8 cellular contexts compared by ENCODE assay signal in the genomic region with DNA sequence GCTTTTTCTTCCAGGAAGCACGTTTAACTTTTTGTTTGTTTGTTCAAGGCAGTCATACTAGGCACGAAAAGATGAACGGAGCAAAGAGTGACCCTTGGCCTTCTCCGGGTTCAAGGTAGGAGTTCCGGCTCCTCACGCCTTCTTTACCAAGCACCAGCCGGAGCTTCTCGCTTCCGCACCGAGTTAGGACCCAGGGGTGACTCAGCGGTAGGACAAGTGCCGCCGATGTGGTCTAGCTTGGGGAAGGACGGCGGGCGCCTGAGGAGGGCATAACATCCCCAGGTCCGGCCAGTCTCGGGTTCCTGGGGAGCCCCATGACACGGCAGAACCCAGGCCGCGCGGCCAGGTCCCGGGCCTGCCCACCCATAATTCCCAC. TPM values are rescaled to one million over a fixed set of nuclear protein-coding genes. Genes with fewer than 3 reads are reported as not detected.
A peak's percentile ranks its signal among the peaks of the same experiment; 100 is the strongest.
DNase-seq lines count a peak whose midpoint lies in the region; ATAC-seq, FAIRE-seq and TF ChIP-seq lines count a peak whose summit lies in the region.

No MANE protein-coding gene starts in this region.

- peak overlapping the region; percentile 33 for H2AFZ ChIP-seq in ACC112 (ENCODE audit: low read length, unreplicated experiment)

- H3K36me3 ChIP-seq in ACC112 (ENCODE audit: insufficient read depth, low read length) (peaks cover 3% of the 10 kb centered on the region; the same call in 1 of the 2 replicates), skeletal muscle tissue (ENCODE audit: control insufficient read depth in 3 of 3, insufficient read depth in 3 of 3, low read length in 3 of 3) (peaks cover 0 to 3% (median 3%) of the 10 kb centered on the region in 3 donors)

- no peaks in the 10 kb centered on the region for H3K9me3 ChIP-seq in skeletal muscle tissue (ENCODE audit: control insufficient read depth in 3 of 3, low read length in 3 of 3)

- in situ Hi-C loops in GM13977 (cut with MboI; ENCODE audit: low pct_unique_long_range_greater_than_20kb, low sequenced_read_pairs, unreplicated experiment): no loop called here

- peaks cover 20% of the 10 kb centered on the region for H3K4me1 ChIP-seq in ACC112 (ENCODE audit: control insufficient read depth, insufficient read depth, low read length, unreplicated experiment)
- peaks cover 14 to 29% (median 23%) of the 10 kb centered on the region in 3 donors for H3K4me1 ChIP-seq in skeletal muscle tissue (ENCODE audit: control insufficient read depth in 3 of 3, insufficient read depth in 3 of 3, low read length in 3 of 3)

- no peaks in the 10 kb centered on the region for H3K9me3 Mint-ChIP-seq in activated naive CD8-positive, alpha-beta T cell treated with anti-CD3 and anti-CD28 coated beads, Interleukin-2, amount 10 ng/mL, durations not matched to agents 7 days and 5 days

- H3K4me1 Mint-ChIP-seq in activated naive CD8-positive, alpha-beta T cell treated with anti-CD3 and anti-CD28 coated beads, Interleukin-2, amount 10 ng/mL, durations not matched to agents 7 days and 5 days: peaks cover 27% of the 10 kb centered on the region

- peak overlapping the region; percentile 92 for H3K4me3 ChIP-seq in ACC112 (ENCODE audit: low read depth, low read length)
- peak overlapping the region; percentile 94 to 99 (median 96) for H3K4me3 ChIP-seq in skeletal muscle tissue (ENCODE audit: low read length in 3 of 3)

- H3K27ac ChIP-seq in ACC112 (ENCODE audit: low read depth, low read length) (peak overlapping the region; percentile 86), skeletal muscle tissue (ENCODE audit: low read depth, low read length) (peak overlapping the region; percentile 91)

- H3K27me3 ChIP-seq in ACC112 (ENCODE audit: insufficient read depth, low read length) (no peaks in the 10 kb centered on the region), skeletal muscle tissue (ENCODE audit: control insufficient read depth in 3 of 3, insufficient read depth in 3 of 3, low read length in 3 of 3) (no peaks in the 10 kb centered on the region)

- peak overlapping the region; percentile 91 to 99 (median 94) for H3K9ac ChIP-seq in skeletal muscle tissue (ENCODE audit: low read depth in 1 of 3, low read length in 3 of 3)

- peak overlapping the region; percentile 97 for H3K27ac Mint-ChIP-seq in activated naive CD8-positive, alpha-beta T cell treated with anti-CD3 and anti-CD28 coated beads, Interleukin-2, amount 10 ng/mL, durations not matched to agents 7 days and 5 days

- POLR2A ChIA-PET in activated naive CD8-positive, alpha-beta T cell treated with anti-CD3 and anti-CD28 coated beads, Interleukin-2, amount 10 ng/mL, durations not matched to agents 7 days and 5 days (lab: Charles Lee): interaction anchor here (0.6 to 2.8 kb wide), 20 partner anchors 12 to 779 kb away, joined by 3 to 37 read pairs (median 4); partner anchors contain the start of genes AMPD2, ATXN7L2, CYB561D1 and GNAI3

- DNase-seq in RCC 7860 (ENCODE audit: low spot score) (peak; percentile 58), hepatic stellate cell (ENCODE audit: low spot score) (peak; percentile 43), GM13977 (ENCODE audit: low spot score) (no peak)
- peak; percentile 75 for DNase-seq in activated naive CD8-positive, alpha-beta T cell treated with anti-CD3 and anti-CD28 coated beads, Interleukin-2, amount 10 ng/mL, durations not matched to agents 7 days and 5 days

- peak overlapping the region; percentile 93 for H3K4me3 Mint-ChIP-seq in activated naive CD8-positive, alpha-beta T cell treated with anti-CD3 and anti-CD28 coated beads, Interleukin-2, amount 10 ng/mL, durations not matched to agents 7 days and 5 days

- ATAC-seq in GM18861 (IDR thresholded peaks at IDR 0.05; ENCODE audit: unreplicated experiment): peak; percentile 15
- peak; percentile 9 for ATAC-seq in HG03103 (IDR thresholded peaks at IDR 0.05; ENCODE audit: low read depth, unreplicated experiment)
- ATAC-seq in activated naive CD8-positive, alpha-beta T cell treated with anti-CD3 and anti-CD28 coated beads, Interleukin-2, amount 10 ng/mL, durations not matched to agents 7 days and 5 days (ENCODE audit: low read depth): peak; percentile 44

- FAIRE-seq in RCC 7860 (lab: Jason Lieb, UNC): no peak

- no peak for TF ChIP-seq CTCF in GM13977 (IDR thresholded peaks at IDR 0.05; ENCODE audit: extremely low read depth, insufficient read depth, missing control alignments)

- H3K36me3 Mint-ChIP-seq in activated naive CD8-positive, alpha-beta T cell treated with anti-CD3 and anti-CD28 coated beads, Interleukin-2, amount 10 ng/mL, durations not matched to agents 7 days and 5 days: peaks cover 15% of the 10 kb centered on the region

- H3K27me3 Mint-ChIP-seq in activated naive CD8-positive, alpha-beta T cell treated with anti-CD3 and anti-CD28 coated beads, Interleukin-2, amount 10 ng/mL, durations not matched to agents 7 days and 5 days: no peaks in the 10 kb centered on the region

- H3K79me2 ChIP-seq in ACC112 (ENCODE audit: control insufficient read depth, insufficient read depth, low read length, unreplicated experiment): peaks cover 55% of the 10 kb centered on the region

RNA-seq across cellular contexts. Expression of gene PSMA5, which starts 0.4 kb away (rescaled TPM):
- total RNA-seq in activated naive CD8-positive, alpha-beta T cell treated with anti-CD3 and anti-CD28 coated beads, Interleukin-2, amount 10 ng/mL, durations not matched to agents 7 days and 5 days: 100 to 1,000 TPM; 135 TPM
- total RNA-seq in skeletal muscle tissue: 28.2 TPM

RNA-seq across cellular contexts. Expression of gene SORT1, which starts 28.2 kb away (rescaled TPM):
- total RNA-seq in activated naive CD8-positive, alpha-beta T cell treated with anti-CD3 and anti-CD28 coated beads, Interleukin-2, amount 10 ng/mL, durations not matched to agents 7 days and 5 days: 10 to 100 TPM in 1 of 2 experiments, 1 to 10 TPM in 1; 6.5 to 11.0 TPM
- total RNA-seq in skeletal muscle tissue: 22.4 TPM

RNA-seq across cellular contexts. Expression of gene SYPL2, which starts 40.5 kb away (rescaled TPM):
- total RNA-seq in activated naive CD8-positive, alpha-beta T cell treated with anti-CD3 and anti-CD28 coated beads, Interleukin-2, amount 10 ng/mL, durations not matched to agents 7 days and 5 days: not detected
- 38.6 TPM for total RNA-seq in skeletal muscle tissue

RNA-seq across cellular contexts. Expression of gene ATXN7L2, which starts 57.8 kb away (rescaled TPM):
- total RNA-seq in activated naive CD8-positive, alpha-beta T cell treated with anti-CD3 and anti-CD28 coated beads, Interleukin-2, amount 10 ng/mL, durations not matched to agents 7 days and 5 days: 10 to 100 TPM; 10.4 to 12.4 TPM
- total RNA-seq in skeletal muscle tissue: 3.1 TPM

Comparison
In these comparisons a context has a peak if more than half of its experiments do, and no peak if none do; other contexts are left out.
1. RNA of gene SYPL2, which starts 40.5 kb away (total RNA-seq): 38.6 TPM in skeletal muscle tissue (single experiment); not detected in activated naive CD8-positive, alpha-beta T cell treated with anti-CD3 and anti-CD28 coated beads, Interleukin-2, amount 10 ng/mL, durations not matched to agents 7 days and 5 days; every median in the first group is over 10 times any median in the second.
2. Peak in every context shown above with its lines, with median percentiles within 50 percentile points of each other: ATAC-seq.